ENCODE assay signal across 8 cellular contexts in the genomic region with DNA sequence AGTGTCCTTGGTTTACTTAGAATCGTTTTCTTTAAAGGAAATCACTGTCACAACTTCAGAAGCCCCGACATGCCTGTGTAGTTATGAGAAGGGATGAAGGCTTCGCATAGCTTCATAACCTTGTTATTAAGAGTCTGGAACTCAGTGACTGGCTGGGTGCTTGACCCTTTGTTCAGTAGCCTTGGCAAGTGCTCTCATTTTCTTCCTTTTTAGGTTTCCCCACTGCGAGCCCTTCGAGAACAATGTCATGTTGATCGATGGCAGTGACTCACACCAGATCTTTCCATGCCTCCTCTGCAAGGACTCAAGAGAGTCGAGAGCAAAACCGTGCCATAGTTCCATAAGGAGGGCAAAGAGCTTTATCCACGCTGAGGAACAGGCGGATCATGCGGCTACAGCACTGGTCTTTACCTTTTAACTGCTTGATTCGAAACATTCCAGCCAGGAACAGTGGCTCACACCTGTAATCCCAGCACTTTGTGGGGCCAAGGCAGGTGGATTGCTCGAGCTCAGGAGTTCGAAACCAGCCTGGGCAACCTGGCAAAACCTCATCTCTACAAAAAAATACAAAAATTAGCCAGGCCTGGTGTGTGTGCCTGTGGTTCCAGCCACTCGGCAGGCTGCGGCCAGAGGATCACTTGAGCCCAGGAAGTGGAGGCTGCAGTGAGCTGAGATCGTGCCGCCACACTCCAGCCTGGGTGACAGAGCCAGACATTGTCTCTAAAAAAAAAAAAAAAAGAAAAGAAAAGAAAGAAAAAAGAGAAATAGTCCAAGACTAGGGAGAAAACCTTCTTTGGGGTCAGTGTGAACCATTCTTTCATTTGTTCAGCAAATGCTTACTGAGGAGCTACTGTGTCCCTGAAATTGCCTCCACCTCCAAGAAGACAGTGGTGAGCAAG.
DNase-seq lines count a peak whose midpoint lies in the region; ATAC-seq and TF ChIP-seq lines count a peak whose summit lies in the region.

No MANE protein-coding gene starts in this region.

- H3K9me3 ChIP-seq in HEK293 (ENCODE audit: control insufficient read depth, insufficient read depth, low read depth, low read length) = no peaks in the 10 kb centered on the region

- H3K27ac ChIP-seq in HEK293 (ENCODE audit: extremely low read depth, low read depth, low read length) (no peak overlapping the region), skin epidermis (peak overlapping the region in 17 of 21 experiments; percentile 3 to 73 (median 52))

- POLR2A ChIA-PET in HEK293 (lab: Yijun Ruan, JAX) = interaction anchor here (0.7 to 0.8 kb wide), 2 partner anchors 12 to 160 kb away, joined by 4 to 6 read pairs; no protein-coding TSS in a partner anchor

- no peaks in the 10 kb centered on the region for H3K36me3 ChIP-seq in HEK293 (ENCODE audit: control insufficient read depth in 2 of 2, insufficient read depth in 1 of 2, low read length in 2 of 2)

- DNase-seq in astrocyte of the hippocampus (ENCODE audit: low read depth, low spot score) (peak; percentile 96), islet precursor cell (peak; percentile 93), amniotic stem cell (lab: John Stamatoyannopoulos, UW) (no peak)
- DNase-seq in effector CD4-positive, alpha-beta T cell = no peak

- ATAC-seq in HG03520 (IDR thresholded peaks at IDR 0.05; ENCODE audit: unreplicated experiment) (no peak), GM18870 (IDR thresholded peaks at IDR 0.05; ENCODE audit: unreplicated experiment) (no peak)

- H3K4me1 ChIP-seq in HEK293 (ENCODE audit: control insufficient read depth, insufficient read depth, low read length) = peaks cover 6% of the 10 kb centered on the region; the same call in 1 of the 2 replicates

- no peak for TF ChIP-seq CTCF in HEK293 (tag by site-specific recombination; IDR thresholded peaks at IDR 0.05)

- CTCF ChIA-PET in HEK293 (lab: Yijun Ruan, JAX) = no interaction called here

- H3K4me3 ChIP-seq in HEK293 (ENCODE audit: low read depth, low read length) (no peak overlapping the region), skin epidermis (no peak overlapping the region)

TF ChIP-seq in HEK293, 187 proteins besides CTCF, POLR2A, EP300 and RAD21:
- TF ChIP-seq ZNF571 (tag by site-specific recombination; IDR thresholded peaks at IDR 0.05) (no peak), ZNF561 (tag by site-specific recombination; IDR thresholded peaks at IDR 0.05; ENCODE audit: borderline replicate concordance) (no peak), SP2 (tag by site-specific recombination; IDR thresholded peaks at IDR 0.05) (no peak), PRDM1 (tag by site-specific recombination; IDR thresholded peaks at IDR 0.05) (peak; percentile 57), SALL2 (tag by site-specific recombination; IDR thresholded peaks at IDR 0.05; ENCODE audit: borderline replicate concordance) (no peak), MEIS1 (CRISPR knock-in tag; IDR thresholded peaks at IDR 0.05; ENCODE audit: borderline replicate concordance) (peak; percentile 72), ZNF521 (tag by site-specific recombination; IDR thresholded peaks at IDR 0.05) (no peak), ZNF155 (tag by site-specific recombination; IDR thresholded peaks at IDR 0.05) (no peak), ZBTB7A (tag by site-specific recombination; IDR thresholded peaks at IDR 0.05; ENCODE audit: low read depth) (no peak), ZBTB8A (tag by site-specific recombination; IDR thresholded peaks at IDR 0.05) (no peak), SETDB1 (IDR thresholded peaks at IDR 0.05; ENCODE audit: insufficient read length, low read length) (peak; percentile 10), ZNF510 (tag by site-specific recombination; IDR thresholded peaks at IDR 0.05; ENCODE audit: insufficient replicate concordance) (no peak), ZNF426 (tag by site-specific recombination; IDR thresholded peaks at IDR 0.05) (no peak), ZNF292 (tag by site-specific recombination; IDR thresholded peaks at IDR 0.05; ENCODE audit: borderline replicate concordance, low read depth) (no peak), HOXC10 (CRISPR knock-in tag; IDR thresholded peaks at IDR 0.05) (no peak), SP7 (tag by site-specific recombination; IDR thresholded peaks at IDR 0.05) (peak; percentile 57; the same call in 1 of the 2 replicates), ZNF175 (tag by site-specific recombination; IDR thresholded peaks at IDR 0.05) (no peak), GLIS1 (tag by site-specific recombination; IDR thresholded peaks at IDR 0.05) (no peak), ZNF335 (tag by site-specific recombination; conservative IDR thresholded peaks at IDR 0.05) (no peak), ZNF792 (tag by site-specific recombination; IDR thresholded peaks at IDR 0.05) (no peak), ZSCAN5A (tag by site-specific recombination; IDR thresholded peaks at IDR 0.05) (no peak)
- TF ChIP-seq, protein P1, sequence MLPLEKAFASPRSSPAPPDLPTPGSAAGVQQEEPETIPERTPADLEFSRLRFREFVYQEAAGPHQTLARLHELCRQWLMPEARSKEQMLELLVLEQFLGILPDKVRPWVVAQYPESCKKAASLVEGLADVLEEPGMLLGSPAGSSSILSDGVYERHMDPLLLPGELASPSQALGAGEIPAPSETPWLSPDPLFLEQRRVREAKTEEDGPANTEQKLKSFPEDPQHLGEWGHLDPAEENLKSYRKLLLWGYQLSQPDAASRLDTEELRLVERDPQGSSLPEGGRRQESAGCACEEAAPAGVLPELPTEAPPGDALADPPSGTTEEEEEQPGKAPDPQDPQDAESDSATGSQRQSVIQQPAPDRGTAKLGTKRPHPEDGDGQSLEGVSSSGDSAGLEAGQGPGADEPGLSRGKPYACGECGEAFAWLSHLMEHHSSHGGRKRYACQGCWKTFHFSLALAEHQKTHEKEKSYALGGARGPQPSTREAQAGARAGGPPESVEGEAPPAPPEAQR (tag by site-specific recombination; IDR thresholded peaks at IDR 0.05) = no peak

Comparison
In these comparisons a context has a peak if more than half of its experiments do, and no peak if none do; other contexts are left out.
1. DNase-seq: peak in astrocyte of the hippocampus (single experiment) and islet precursor cell (single experiment); none in effector CD4-positive, alpha-beta T cell (single experiment) and amniotic stem cell (single experiment).